Comparison of ENCODE assay signal across 1 cellular context in genomic region chr2:192888090-192888489, GRCh38.
TF ChIP-seq lines count a peak whose summit lies in the region.

No MANE protein-coding gene starts in this region.

TF ChIP-seq in GM23338, 12 proteins besides CTCF, POLR2A, EP300 and RAD21:
- no peak for TF ChIP-seq ZNF462 (CRISPR knock-in tag; IDR thresholded peaks at IDR 0.05)
- no peak for TF ChIP-seq EZH2 (IDR thresholded peaks at IDR 0.05; ENCODE audit: low read depth, unreplicated experiment)
- no peak for TF ChIP-seq JUNB (IDR thresholded peaks at IDR 0.05; ENCODE audit: unreplicated experiment)
- TF ChIP-seq ETS1 (IDR thresholded peaks at IDR 0.05): no peak
TF ChIP-seq in GM23338: peak in this region for 0.
